ENCODE assay signal across 25 cellular contexts in the genomic region with DNA sequence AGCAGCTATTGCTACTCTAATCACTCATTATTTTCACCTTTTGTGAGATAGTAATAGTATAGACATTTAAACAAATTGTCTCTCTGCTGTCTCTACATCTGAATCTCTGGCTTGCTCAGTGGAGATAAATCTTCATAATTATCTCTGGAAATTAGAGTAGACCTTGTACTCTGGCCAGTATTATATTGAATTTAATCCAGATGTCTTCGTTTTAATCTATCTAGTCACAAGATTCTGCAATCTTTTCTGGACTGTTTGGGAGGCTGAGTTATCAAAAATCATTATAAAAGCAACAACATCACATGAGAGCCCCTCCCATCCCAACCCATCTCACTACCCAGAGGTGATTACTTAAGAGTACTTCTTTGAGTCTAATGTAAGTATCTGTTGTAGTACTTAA. TPM values are rescaled to one million over a fixed set of nuclear protein-coding genes. Genes with fewer than 3 reads are reported as not detected.
DNase-seq lines count a peak whose midpoint lies in the region; ATAC-seq, FAIRE-seq and TF ChIP-seq lines count a peak whose summit lies in the region.
"Had no signal": no experiment of that assay in that cellular context is flagged by ENCODE, and none has a peak within 500 bp of the region (broad histone marks: within the 10 kb centered on the region; RNA-seq: fewer than 3 reads in every experiment).

No MANE protein-coding gene starts in this region.

- DNase-seq in AG10803 (ENCODE audit: low read depth) (peak; percentile 27), immature natural killer cell (no peak), sciatic nerve (ENCODE audit: low spot score) (no peak), urothelium cell line (ENCODE audit: low spot score) (no peak)
- DNase-seq in activated CD4-positive, alpha-beta T cell treated with anti-CD3 and anti-CD28 coated beads, Interleukin-2, amount 10 ng/mL, durations not matched to agents 7 days and 5 days = no peak
- no peak for DNase-seq in activated CD4-positive, alpha-beta T cell treated with anti-CD3 and anti-CD28 coated beads, Interleukin-2, amount 50 U/mL, for 1 hour
- DNase-seq: BE2C, Calu3, DMS79 treated with DMSO at 0.1 percent for 48 hours, GF-D8, KBM-7, NCI-H1105 treated with DMSO at 0.1 percent for 48 hours, NCI-H146, NCI-H1930, NCI-H2107, NCI-H446, NCI-H524 treated with DMSO at 0.1 percent for 48 hours, NCI-H774, PC-3 had no signal

- CTCF ChIA-PET in activated CD4-positive, alpha-beta T cell treated with anti-CD3 and anti-CD28 coated beads, Interleukin-2, amount 10 ng/mL, durations not matched to agents 7 days and 5 days (lab: Charles Lee) = no interaction called here

- FAIRE-seq in endometrium (lab: Jason Lieb, UNC) (peak; percentile 50), urothelium cell line (lab: Jason Lieb, UNC) (no peak)
- FAIRE-seq: GM12891, H1 had no signal

- H3K9me3 Mint-ChIP-seq in immature natural killer cell = no peaks in the 10 kb centered on the region
- peaks cover 2% of the 10 kb centered on the region for H3K9me3 Mint-ChIP-seq in activated CD4-positive, alpha-beta T cell treated with anti-CD3 and anti-CD28 coated beads, Interleukin-2, amount 10 ng/mL, durations not matched to agents 7 days and 5 days

- no peak for TF ChIP-seq CTCF in AG10803 (conservative IDR thresholded peaks at IDR 0.05; ENCODE audit: low read length)

- peak; percentile 43 for ATAC-seq in sciatic nerve
- ATAC-seq: HCT116, PC-3, Right ventricle myocardium inferior had no signal

- peaks cover 6 to 9% (median 9%) of the 10 kb centered on the region in 3 donors for H3K27me3 Mint-ChIP-seq in immature natural killer cell (ENCODE audit: low read depth in 3 of 3)
- no peaks in the 10 kb centered on the region for H3K27me3 Mint-ChIP-seq in activated CD4-positive, alpha-beta T cell treated with anti-CD3 and anti-CD28 coated beads, Interleukin-2, amount 10 ng/mL, durations not matched to agents 7 days and 5 days

- peak overlapping the region in 4 of 5 donors; percentile 27 to 61 (median 42) for H3K4me3 Mint-ChIP-seq in immature natural killer cell
- H3K4me3 Mint-ChIP-seq in activated CD4-positive, alpha-beta T cell treated with anti-CD3 and anti-CD28 coated beads, Interleukin-2, amount 10 ng/mL, durations not matched to agents 7 days and 5 days = no peak overlapping the region
- H3K4me3 Mint-ChIP-seq: CD14-positive monocyte had no signal

- peak overlapping the region; percentile 91 to 98 (median 95) for H3K27ac Mint-ChIP-seq in immature natural killer cell
- no peak overlapping the region for H3K27ac Mint-ChIP-seq in activated CD4-positive, alpha-beta T cell treated with anti-CD3 and anti-CD28 coated beads, Interleukin-2, amount 10 ng/mL, durations not matched to agents 7 days and 5 days

- POLR2A ChIA-PET in activated CD4-positive, alpha-beta T cell treated with anti-CD3 and anti-CD28 coated beads, Interleukin-2, amount 10 ng/mL, durations not matched to agents 7 days and 5 days (lab: Charles Lee) = no interaction called here

- peaks cover 4 to 15% (median 5%) of the 10 kb centered on the region in 3 donors for H3K36me3 Mint-ChIP-seq in immature natural killer cell
- no peaks in the 10 kb centered on the region for H3K36me3 Mint-ChIP-seq in activated CD4-positive, alpha-beta T cell treated with anti-CD3 and anti-CD28 coated beads, Interleukin-2, amount 10 ng/mL, durations not matched to agents 7 days and 5 days (ENCODE audit: low read depth)

- intact Hi-C loops in sciatic nerve (cut with DNase I) = no loop called here

- peaks cover 96 to 98% of the 10 kb centered on the region in 2 donors for H3K4me1 Mint-ChIP-seq in immature natural killer cell
- peaks cover 23% of the 10 kb centered on the region for H3K4me1 Mint-ChIP-seq in activated CD4-positive, alpha-beta T cell treated with anti-CD3 and anti-CD28 coated beads, Interleukin-2, amount 10 ng/mL, durations not matched to agents 7 days and 5 days

- H3K4me3 ChIP-seq in AG10803 (ENCODE audit: low read length) = no peak overlapping the region

RNA-seq across cellular contexts. Expression of gene ARHGAP26, which starts 19.0 kb away (rescaled TPM):
- polyA plus RNA-seq in immature natural killer cell = 10 to 100 TPM; 14.5 to 43.7 (median 17.6) TPM
- total RNA-seq in sciatic nerve = 71.6 TPM
- 10 to 100 TPM; 21.0 to 21.5 TPM for total RNA-seq in activated CD4-positive, alpha-beta T cell treated with anti-CD3 and anti-CD28 coated beads, Interleukin-2, amount 10 ng/mL, durations not matched to agents 7 days and 5 days
